1 cellular context compared by ENCODE assay signal in genomic region chr10:3853547-3853989, GRCh38.
A peak's percentile ranks its signal among the peaks of the same experiment; 100 is the strongest.
TF ChIP-seq lines count a peak whose summit lies in the region.

No MANE protein-coding gene starts in this region.

TF ChIP-seq in HEK293, 187 proteins besides CTCF, POLR2A, EP300 and RAD21 (continued from another document):
- TF ChIP-seq, protein P1, sequence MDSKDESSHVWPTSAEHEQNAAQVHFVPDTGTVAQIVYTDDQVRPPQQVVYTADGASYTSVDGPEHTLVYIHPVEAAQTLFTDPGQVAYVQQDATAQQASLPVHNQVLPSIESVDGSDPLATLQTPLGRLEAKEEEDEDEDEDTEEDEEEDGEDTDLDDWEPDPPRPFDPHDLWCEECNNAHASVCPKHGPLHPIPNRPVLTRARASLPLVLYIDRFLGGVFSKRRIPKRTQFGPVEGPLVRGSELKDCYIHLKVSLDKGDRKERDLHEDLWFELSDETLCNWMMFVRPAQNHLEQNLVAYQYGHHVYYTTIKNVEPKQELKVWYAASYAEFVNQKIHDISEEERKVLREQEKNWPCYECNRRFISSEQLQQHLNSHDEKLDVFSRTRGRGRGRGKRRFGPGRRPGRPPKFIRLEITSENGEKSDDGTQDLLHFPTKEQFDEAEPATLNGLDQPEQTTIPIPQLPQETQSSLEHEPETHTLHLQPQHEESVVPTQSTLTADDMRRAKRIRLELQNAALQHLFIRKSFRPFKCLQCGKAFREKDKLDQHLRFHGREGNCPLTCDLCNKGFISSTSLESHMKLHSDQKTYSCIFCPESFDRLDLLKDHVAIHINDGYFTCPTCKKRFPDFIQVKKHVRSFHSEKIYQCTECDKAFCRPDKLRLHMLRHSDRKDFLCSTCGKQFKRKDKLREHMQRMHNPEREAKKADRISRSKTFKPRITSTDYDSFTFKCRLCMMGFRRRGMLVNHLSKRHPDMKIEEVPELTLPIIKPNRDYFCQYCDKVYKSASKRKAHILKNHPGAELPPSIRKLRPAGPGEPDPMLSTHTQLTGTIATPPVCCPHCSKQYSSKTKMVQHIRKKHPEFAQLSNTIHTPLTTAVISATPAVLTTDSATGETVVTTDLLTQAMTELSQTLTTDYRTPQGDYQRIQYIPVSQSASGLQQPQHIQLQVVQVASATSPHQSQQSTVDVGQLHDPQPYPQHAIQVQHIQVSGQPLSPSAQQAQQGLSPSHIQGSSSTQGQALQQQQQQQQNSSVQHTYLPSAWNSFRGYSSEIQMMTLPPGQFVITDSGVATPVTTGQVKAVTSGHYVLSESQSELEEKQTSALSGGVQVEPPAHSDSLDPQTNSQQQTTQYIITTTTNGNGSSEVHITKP (tag by site-specific recombination; IDR thresholded peaks at IDR 0.05), result peak; percentile 97
- no peak for TF ChIP-seq ZNF302 (tag by site-specific recombination; IDR thresholded peaks at IDR 0.05; ENCODE audit: low read depth)
- no peak for TF ChIP-seq HOXD13 (CRISPR knock-in tag; IDR thresholded peaks at IDR 0.05; ENCODE audit: borderline replicate concordance)
- TF ChIP-seq SCRT1 (tag by site-specific recombination; IDR thresholded peaks at IDR 0.05; ENCODE audit: borderline replicate concordance), result peak; percentile 74
- TF ChIP-seq ZNF202 (tag by site-specific recombination; IDR thresholded peaks at IDR 0.05; ENCODE audit: borderline replicate concordance), result no peak
- TF ChIP-seq EGR2 (tag by site-specific recombination; IDR thresholded peaks at IDR 0.05; ENCODE audit: low read depth), result no peak
- TF ChIP-seq ZNF26 (tag by site-specific recombination; IDR thresholded peaks at IDR 0.05), result no peak
- no peak for TF ChIP-seq SP3 (tag by site-specific recombination; IDR thresholded peaks at IDR 0.05)
- no peak for TF ChIP-seq KLF16 (tag by site-specific recombination; IDR thresholded peaks at IDR 0.05)
- TF ChIP-seq SP7 (tag by site-specific recombination; IDR thresholded peaks at IDR 0.05), result no peak
- TF ChIP-seq ZBTB48 (tag by site-specific recombination; IDR thresholded peaks at IDR 0.05), result no peak
- no peak for TF ChIP-seq KLF8 (tag by site-specific recombination; IDR thresholded peaks at IDR 0.05)
- TF ChIP-seq ZNF19 (tag by site-specific recombination; IDR thresholded peaks at IDR 0.05; ENCODE audit: low read depth), result no peak
- no peak for TF ChIP-seq ZNF529 (tag by site-specific recombination; IDR thresholded peaks at IDR 0.05; ENCODE audit: insufficient replicate concordance)
- TF ChIP-seq PRDM6 (tag by site-specific recombination; IDR thresholded peaks at IDR 0.05), result 0 out of 2 replicates have a peak, but pooled peaks have one; percentile 19
- no peak for TF ChIP-seq ZNF624 (tag by site-specific recombination; IDR thresholded peaks at IDR 0.05)
- no peak for TF ChIP-seq ZNF169 (tag by site-specific recombination; IDR thresholded peaks at IDR 0.05)
- TF ChIP-seq ZBTB49 (tag by site-specific recombination; IDR thresholded peaks at IDR 0.05; ENCODE audit: low read depth), result no peak
- TF ChIP-seq ZNF239 (tag by site-specific recombination; IDR thresholded peaks at IDR 0.05), result no peak
- TF ChIP-seq ZNF341 (tag by site-specific recombination; IDR thresholded peaks at IDR 0.05; ENCODE audit: low read depth), result no peak
- no peak for TF ChIP-seq ZNF701 (tag by site-specific recombination; IDR thresholded peaks at IDR 0.05)
- no peak for TF ChIP-seq ZNF350 (tag by site-specific recombination; IDR thresholded peaks at IDR 0.05)
- no peak for TF ChIP-seq ZSCAN23 (tag by site-specific recombination; IDR thresholded peaks at IDR 0.05)
- no peak for TF ChIP-seq ZNF843 (tag by site-specific recombination; IDR thresholded peaks at IDR 0.05)
- TF ChIP-seq ZNF548 (tag by site-specific recombination; IDR thresholded peaks at IDR 0.05), result no peak
- TF ChIP-seq ZNF404 (tag by site-specific recombination; IDR thresholded peaks at IDR 0.05), result no peak
- TF ChIP-seq ZFP41 (tag by site-specific recombination; IDR thresholded peaks at IDR 0.05; ENCODE audit: borderline replicate concordance), result no peak
- TF ChIP-seq ZNF623 (tag by site-specific recombination; IDR thresholded peaks at IDR 0.05), result no peak
- TF ChIP-seq ZNF335 (tag by site-specific recombination; conservative IDR thresholded peaks at IDR 0.05), result peak; percentile 32; the same call in 1 of the 2 replicates
- TF ChIP-seq ZNF175 (tag by site-specific recombination; IDR thresholded peaks at IDR 0.05), result no peak
- no peak for TF ChIP-seq ZNF292 (tag by site-specific recombination; IDR thresholded peaks at IDR 0.05; ENCODE audit: borderline replicate concordance, low read depth)
- TF ChIP-seq ZNF221 (tag by site-specific recombination; IDR thresholded peaks at IDR 0.05; ENCODE audit: borderline replicate concordance), result no peak
- no peak for TF ChIP-seq ZBTB7A (tag by site-specific recombination; IDR thresholded peaks at IDR 0.05; ENCODE audit: low read depth)
- TF ChIP-seq ZNF677 (tag by site-specific recombination; IDR thresholded peaks at IDR 0.05), result no peak
- TF ChIP-seq ZNF660 (tag by site-specific recombination; IDR thresholded peaks at IDR 0.05), result 0 out of 2 replicates have a peak, but pooled peaks have one; percentile 17
- TF ChIP-seq ZNF398 (tag by site-specific recombination; IDR thresholded peaks at IDR 0.05), result no peak
- TF ChIP-seq ZNF155 (tag by site-specific recombination; IDR thresholded peaks at IDR 0.05), result no peak
- no peak for TF ChIP-seq ZXDB (tag by site-specific recombination; IDR thresholded peaks at IDR 0.05)
- TF ChIP-seq ZNF585B (tag by site-specific recombination; IDR thresholded peaks at IDR 0.05), result no peak
- TF ChIP-seq ZBTB21 (tag by site-specific recombination; IDR thresholded peaks at IDR 0.05), result no peak
